1 cellular context compared by ENCODE assay signal in genomic region chr15:42156266-42156922, GRCh38.
TF ChIP-seq lines count a peak whose summit lies in the region.

TSS of gene PLA2G4F (minus strand) at chr15:42156636. CDS start at chr15:42156549, 87 bp downstream.

TF ChIP-seq in SK-N-SH treated with all-trans-retinoic acid at 6 μM for 48 hours, 23 proteins besides CTCF, POLR2A, EP300 and RAD21 (continued from another document):
- TF ChIP-seq POU6F1 (CRISPR knock-in tag; IDR thresholded peaks at IDR 0.05; ENCODE audit: borderline replicate concordance, low read depth): no peak
- TF ChIP-seq ZNF565 (CRISPR knock-in tag; conservative IDR thresholded peaks at IDR 0.05; ENCODE audit: low read depth): no peak
- no peak for TF ChIP-seq CREB5 (CRISPR knock-in tag; IDR thresholded peaks at IDR 0.05; ENCODE audit: low read depth)
- no peak for TF ChIP-seq ZNF8 (CRISPR knock-in tag; IDR thresholded peaks at IDR 0.05)
- TF ChIP-seq GLIS3 (CRISPR knock-in tag; IDR thresholded peaks at IDR 0.05): no peak
- no peak for TF ChIP-seq CSDC2 (CRISPR knock-in tag; IDR thresholded peaks at IDR 0.05)
- no peak for TF ChIP-seq TOX (CRISPR knock-in tag; IDR thresholded peaks at IDR 0.05; ENCODE audit: borderline replicate concordance)
- TF ChIP-seq ZNF70 (CRISPR knock-in tag; IDR thresholded peaks at IDR 0.05): no peak
- no peak for TF ChIP-seq ZC3H10 (CRISPR knock-in tag; IDR thresholded peaks at IDR 0.05)
TF ChIP-seq in SK-N-SH treated with all-trans-retinoic acid at 6 μM for 48 hours: peak in this region for 0.
